32 cellular contexts compared by ENCODE assay signal in the genomic region with DNA sequence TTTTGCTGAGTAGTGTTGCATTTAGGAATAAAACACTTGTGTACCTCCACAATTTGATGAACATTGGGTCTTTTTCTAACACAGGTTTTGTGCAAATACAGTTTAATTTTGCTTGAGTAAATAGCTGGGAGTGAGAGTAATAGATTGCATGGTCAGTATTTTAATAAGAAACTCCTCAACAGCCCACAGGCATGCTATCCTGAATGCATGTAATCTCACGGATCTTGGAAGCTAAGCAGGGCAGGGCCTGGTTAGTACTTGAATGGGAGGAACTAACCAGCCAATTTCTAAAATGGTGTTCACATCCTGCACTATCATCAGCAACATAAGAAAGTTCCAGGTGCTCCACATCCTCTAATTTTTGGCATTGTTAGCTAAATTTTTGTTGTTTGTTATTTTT.
"Had no signal": no experiment of that assay in that cellular context is flagged by ENCODE, and none has a peak within 500 bp of the region (broad histone marks: within the 10 kb centered on the region; RNA-seq: fewer than 3 reads in every experiment).

No MANE protein-coding gene starts in this region.

- H3K4me3 Mint-ChIP-seq: activated CD4-positive, alpha-beta memory T cell treated with anti-CD3 and anti-CD28 coated beads for 36 hours; activated naive CD4-positive, alpha-beta T cell treated with anti-CD3 and anti-CD28 coated beads for 36 hours; activated naive CD8-positive, alpha-beta T cell treated with anti-CD3 and anti-CD28 coated beads for 36 hours; activated T-helper 1 cell treated with anti-CD3 and anti-CD28 coated beads, Interleukin-12 subunit alpha, Interleukin-12 subunit beta, Interleukin-2, Interleukin-4 antibody, amounts not matched to agents 30 ng/mL and 10 ng/mL and 1 ng/mL, durations not matched to agents 14 hours and 24 hours and 36 hours; brain; effector memory CD8-positive, alpha-beta T cell; immature natural killer cell; natural killer cell; T-helper 1 cell treated with Interleukin-12 subunit alpha and Interleukin-12 subunit beta and Interleukin-4 antibody, amounts not matched to agents 30 μg/mL and 1 μg/mL, for 36 hours had no signal

- H3K27me3 ChIP-seq: adrenal gland, cardiac muscle cell, right atrium auricular region, spleen, tibial nerve had no signal

- H3K27me3 Mint-ChIP-seq: activated CD4-positive, alpha-beta memory T cell treated with anti-CD3 and anti-CD28 coated beads for 36 hours; activated naive CD8-positive, alpha-beta T cell treated with anti-CD3 and anti-CD28 coated beads for 36 hours; brain; effector memory CD8-positive, alpha-beta T cell had no signal

- H3K27ac Mint-ChIP-seq: activated CD4-positive, alpha-beta memory T cell treated with anti-CD3 and anti-CD28 coated beads for 36 hours; activated naive CD4-positive, alpha-beta T cell treated with anti-CD3 and anti-CD28 coated beads for 36 hours; activated naive CD8-positive, alpha-beta T cell treated with anti-CD3 and anti-CD28 coated beads for 36 hours; activated T-helper 1 cell treated with anti-CD3 and anti-CD28 coated beads, Interleukin-12 subunit alpha, Interleukin-12 subunit beta, Interleukin-2, Interleukin-4 antibody, amounts not matched to agents 30 ng/mL and 10 ng/mL and 1 ng/mL, durations not matched to agents 14 hours and 24 hours and 36 hours; brain; effector memory CD8-positive, alpha-beta T cell; immature natural killer cell; natural killer cell; T-helper 1 cell treated with Interleukin-12 subunit alpha and Interleukin-12 subunit beta and Interleukin-4 antibody, amounts not matched to agents 30 μg/mL and 1 μg/mL, for 36 hours had no signal

- H3K4me1 Mint-ChIP-seq: activated naive CD8-positive, alpha-beta T cell treated with anti-CD3 and anti-CD28 coated beads for 36 hours; brain; immature natural killer cell; natural killer cell had no signal

- ATAC-seq: activated CD4-positive, CD25-positive, alpha-beta regulatory T cell treated with anti-CD3 and anti-CD28 coated beads, Interleukin-2, amount 50 U/mL, for 24 hours; effector memory CD8-positive, alpha-beta T cell; esophagus mucosa; lower lobe of right lung; natural killer cell had no signal

- H3K36me3 ChIP-seq: adrenal gland, cardiac muscle cell, lower lobe of right lung, right atrium auricular region, spleen, tibial nerve had no signal

- H3K9me3 Mint-ChIP-seq: activated T-helper 1 cell treated with anti-CD3 and anti-CD28 coated beads, Interleukin-12 subunit alpha, Interleukin-12 subunit beta, Interleukin-2, Interleukin-4 antibody, amounts not matched to agents 30 ng/mL and 10 ng/mL and 1 ng/mL, durations not matched to agents 14 hours and 24 hours and 36 hours; brain; T-helper 1 cell treated with Interleukin-12 subunit alpha and Interleukin-12 subunit beta and Interleukin-4 antibody, amounts not matched to agents 30 μg/mL and 1 μg/mL, for 36 hours had no signal

- FAIRE-seq: endothelial cell of umbilical vein, TTC549 had no signal

- H3K36me3 Mint-ChIP-seq: activated CD4-positive, alpha-beta memory T cell treated with anti-CD3 and anti-CD28 coated beads for 36 hours; activated naive CD8-positive, alpha-beta T cell treated with anti-CD3 and anti-CD28 coated beads for 36 hours; brain; immature natural killer cell; natural killer cell had no signal

- H3K4me1 ChIP-seq: adrenal gland, lower lobe of right lung, right atrium auricular region, spleen, tibial nerve had no signal

- H3K4me3 ChIP-seq: adrenal gland, cardiac muscle cell, lower lobe of right lung, right atrium auricular region, spleen, tibial nerve had no signal

- DNase-seq: activated CD4-positive, alpha-beta memory T cell treated with anti-CD3 and anti-CD28 coated beads for 36 hours; activated CD4-positive, alpha-beta T cell treated with anti-CD3 and anti-CD28 coated beads for 48 hours; activated CD8-positive, alpha-beta memory T cell treated with anti-CD3 and anti-CD28 coated beads, Interleukin-2, amount 50 U/mL, for 4 hours; activated effector memory CD4-positive, alpha-beta T cell treated with anti-CD3 and anti-CD28 coated beads, Interleukin-2, amount 50 U/mL, for 16 hours; activated naive CD4-positive, alpha-beta T cell treated with anti-CD3 and anti-CD28 coated beads for 36 hours; activated naive CD8-positive, alpha-beta T cell treated with anti-CD3 and anti-CD28 coated beads for 36 hours; activated T-cell treated with anti-CD3 and anti-CD28 coated beads, Interleukin-2, amount 50 U/mL, for 1 hour; adrenal gland; aorta; cortex of kidney; effector memory CD8-positive, alpha-beta T cell; foreskin fibroblast; head of caudate nucleus; hippocampal formation; immature natural killer cell; lower lobe of right lung; mesenchymal stem cell; natural killer cell; spleen; stimulated activated naive CD4-positive, alpha-beta T cell; T-helper 9 cell had no signal

- H3K27ac ChIP-seq: adrenal gland, cardiac muscle cell, lower lobe of right lung, right atrium auricular region, spleen, tibial nerve, VCaP had no signal

- H3K9me3 ChIP-seq: lower lobe of right lung, right atrium auricular region, tibial nerve had no signal
